Comparison of ENCODE assay signal across 16 cellular contexts in genomic region chr1:202498542-202498941, GRCh38.
"Had no signal": no experiment of that assay in that cellular context is flagged by ENCODE, and none has a peak within 500 bp of the region (broad histone marks: within the 10 kb centered on the region; RNA-seq: fewer than 3 reads in every experiment).

No MANE protein-coding gene starts in this region.

- H3K36me3 ChIP-seq: ovary had no signal

- H3K4me1 Mint-ChIP-seq: activated CD4-positive, alpha-beta memory T cell treated with anti-CD3 and anti-CD28 coated beads, Interleukin-2, amount 10 ng/mL, durations not matched to agents 7 days and 5 days; activated naive CD8-positive, alpha-beta T cell treated with anti-CD3 and anti-CD28 coated beads for 36 hours; stimulated activated naive CD8-positive, alpha-beta T cell treated with anti-CD3 and anti-CD28 coated beads, Interleukin-15, amount 100 ng/mL, for 72 hours had no signal

- ATAC-seq: activated T-cell treated with anti-CD3 and anti-CD28 coated beads, Interleukin-2, amount 50 U/mL, for 72 hours; effector memory CD8-positive, alpha-beta T cell; stimulated activated naive CD8-positive, alpha-beta T cell treated with anti-CD3 and anti-CD28 coated beads, Interleukin-15, amount 100 ng/mL, for 72 hours had no signal

- H3K4me3 Mint-ChIP-seq: activated CD4-positive, alpha-beta memory T cell treated with anti-CD3 and anti-CD28 coated beads, Interleukin-2, amount 10 ng/mL, durations not matched to agents 7 days and 5 days; activated naive CD8-positive, alpha-beta T cell treated with anti-CD3 and anti-CD28 coated beads for 36 hours; activated T-cell treated with anti-CD3 and anti-CD28 coated beads, Interleukin-2, amount 50 U/mL, for 72 hours; effector memory CD8-positive, alpha-beta T cell; stimulated activated naive CD8-positive, alpha-beta T cell treated with anti-CD3 and anti-CD28 coated beads, Interleukin-15, amount 100 ng/mL, for 72 hours; T-helper 2 cell treated with Interferon-gamma antibody and Interleukin-4, amounts not matched to agents 5 μg/mL and 100 μg/mL, for 36 hours had no signal

- H3K27me3 Mint-ChIP-seq: activated CD4-positive, alpha-beta memory T cell treated with anti-CD3 and anti-CD28 coated beads, Interleukin-2, amount 10 ng/mL, durations not matched to agents 7 days and 5 days; activated naive CD8-positive, alpha-beta T cell treated with anti-CD3 and anti-CD28 coated beads for 36 hours; effector memory CD8-positive, alpha-beta T cell; stimulated activated naive CD8-positive, alpha-beta T cell treated with anti-CD3 and anti-CD28 coated beads, Interleukin-15, amount 100 ng/mL, for 72 hours had no signal

- H3K9me3 Mint-ChIP-seq: activated CD4-positive, alpha-beta memory T cell treated with anti-CD3 and anti-CD28 coated beads, Interleukin-2, amount 10 ng/mL, durations not matched to agents 7 days and 5 days; activated naive CD8-positive, alpha-beta T cell treated with anti-CD3 and anti-CD28 coated beads for 36 hours; activated T-cell treated with anti-CD3 and anti-CD28 coated beads, Interleukin-2, amount 50 U/mL, for 72 hours; effector memory CD8-positive, alpha-beta T cell; stimulated activated naive CD8-positive, alpha-beta T cell treated with anti-CD3 and anti-CD28 coated beads, Interleukin-15, amount 100 ng/mL, for 72 hours; T-helper 2 cell treated with Interferon-gamma antibody and Interleukin-4, amounts not matched to agents 5 μg/mL and 100 μg/mL, for 36 hours had no signal

- H3K4me3 ChIP-seq: ovary, thoracic aorta had no signal

- H3K27ac Mint-ChIP-seq: activated CD4-positive, alpha-beta memory T cell treated with anti-CD3 and anti-CD28 coated beads, Interleukin-2, amount 10 ng/mL, durations not matched to agents 7 days and 5 days; activated naive CD8-positive, alpha-beta T cell treated with anti-CD3 and anti-CD28 coated beads for 36 hours; activated T-cell treated with anti-CD3 and anti-CD28 coated beads, Interleukin-2, amount 50 U/mL, for 72 hours; effector memory CD8-positive, alpha-beta T cell; stimulated activated naive CD8-positive, alpha-beta T cell treated with anti-CD3 and anti-CD28 coated beads, Interleukin-15, amount 100 ng/mL, for 72 hours; T-helper 2 cell treated with Interferon-gamma antibody and Interleukin-4, amounts not matched to agents 5 μg/mL and 100 μg/mL, for 36 hours had no signal

- H3K27me3 ChIP-seq: ovary had no signal

- H3K9me3 ChIP-seq: ovary, thoracic aorta had no signal

- DNase-seq: activated CD4-positive, alpha-beta memory T cell treated with anti-CD3 and anti-CD28 coated beads, Interleukin-2, amount 10 ng/mL, durations not matched to agents 7 days and 5 days; activated CD4-positive, alpha-beta T cell treated with anti-CD3 and anti-CD28 coated beads for 1 hour; activated CD8-positive, alpha-beta memory T cell treated with anti-CD3 and anti-CD28 coated beads, Interleukin-2, amount 50 U/mL, for 4 hours; activated gamma-delta T cell treated with Interleukin-2 at 50 U/mL for 16 hours; activated naive CD8-positive, alpha-beta T cell treated with anti-CD3 and anti-CD28 coated beads for 36 hours; activated T-cell treated with anti-CD3 and anti-CD28 coated beads, Interleukin-2, amount 50 U/mL, for 72 hours; aorta; cortex of kidney; effector memory CD8-positive, alpha-beta T cell; erythroblast; hypothalamus; ovary; stimulated activated CD4-positive, alpha-beta T cell treated with anti-CD3 and anti-CD28 coated beads, Interleukin-4, amount 100 ng/mL, for 4 hours; stimulated activated naive CD8-positive, alpha-beta T cell treated with anti-CD3 and anti-CD28 coated beads, Interleukin-15, amount 100 ng/mL, for 72 hours had no signal

- H3K27ac ChIP-seq: ovary, thoracic aorta had no signal
